2 cellular contexts compared by ENCODE assay signal in the genomic region with DNA sequence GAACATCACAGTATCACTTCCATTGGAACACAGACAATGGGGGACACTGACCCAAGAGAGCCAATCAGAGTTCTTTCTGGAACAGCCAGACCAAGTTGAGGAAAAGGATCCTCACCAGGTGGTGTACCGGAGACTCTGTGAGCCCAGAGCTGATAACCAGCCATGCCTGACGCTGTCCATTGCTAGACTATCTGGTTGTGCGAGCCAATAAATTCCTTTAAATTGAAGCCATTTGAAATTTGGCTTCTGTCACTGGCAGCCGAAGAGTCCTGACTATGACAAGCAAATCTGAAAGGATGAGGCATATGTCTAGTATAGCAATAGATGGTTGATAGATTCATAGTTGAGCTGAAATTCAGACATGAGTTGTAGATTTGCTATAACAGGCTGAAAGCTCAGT.
A peak's percentile ranks its signal among the peaks of the same experiment; 100 is the strongest.
TF ChIP-seq lines count a peak whose summit lies in the region.

No MANE protein-coding gene starts in this region.

TF ChIP-seq in HEK293, 187 proteins besides CTCF, POLR2A, EP300 and RAD21:
- TF ChIP-seq ZBTB17 (tag by site-specific recombination; IDR thresholded peaks at IDR 0.05), result 0 out of 2 replicates have a peak, but pooled peaks have one; percentile 44
- no peak for TF ChIP-seq KLF7 (tag by site-specific recombination; IDR thresholded peaks at IDR 0.05; ENCODE audit: borderline replicate concordance)

TF ChIP-seq in K562, 482 proteins besides CTCF, POLR2A, EP300 and RAD21:
- TF ChIP-seq ZNF507 (tag; conservative IDR thresholded peaks at IDR 0.05), result no peak
- no peak for TF ChIP-seq GABPB2 (CRISPR knock-in tag; conservative IDR thresholded peaks at IDR 0.05)
- TF ChIP-seq, protein P1, sequence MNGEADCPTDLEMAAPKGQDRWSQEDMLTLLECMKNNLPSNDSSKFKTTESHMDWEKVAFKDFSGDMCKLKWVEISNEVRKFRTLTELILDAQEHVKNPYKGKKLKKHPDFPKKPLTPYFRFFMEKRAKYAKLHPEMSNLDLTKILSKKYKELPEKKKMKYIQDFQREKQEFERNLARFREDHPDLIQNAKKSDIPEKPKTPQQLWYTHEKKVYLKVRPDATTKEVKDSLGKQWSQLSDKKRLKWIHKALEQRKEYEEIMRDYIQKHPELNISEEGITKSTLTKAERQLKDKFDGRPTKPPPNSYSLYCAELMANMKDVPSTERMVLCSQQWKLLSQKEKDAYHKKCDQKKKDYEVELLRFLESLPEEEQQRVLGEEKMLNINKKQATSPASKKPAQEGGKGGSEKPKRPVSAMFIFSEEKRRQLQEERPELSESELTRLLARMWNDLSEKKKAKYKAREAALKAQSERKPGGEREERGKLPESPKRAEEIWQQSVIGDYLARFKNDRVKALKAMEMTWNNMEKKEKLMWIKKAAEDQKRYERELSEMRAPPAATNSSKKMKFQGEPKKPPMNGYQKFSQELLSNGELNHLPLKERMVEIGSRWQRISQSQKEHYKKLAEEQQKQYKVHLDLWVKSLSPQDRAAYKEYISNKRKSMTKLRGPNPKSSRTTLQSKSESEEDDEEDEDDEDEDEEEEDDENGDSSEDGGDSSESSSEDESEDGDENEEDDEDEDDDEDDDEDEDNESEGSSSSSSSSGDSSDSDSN (IDR thresholded peaks at IDR 0.05; ENCODE audit: borderline replicate concordance in 1 of 2, low read depth in 2 of 2, low read length in 2 of 2), result no peak
